In genomic region chr10:116741391-116742351, GRCh38 we compare ENCODE assay signal across 1 cellular context.
A peak's percentile ranks its signal among the peaks of the same experiment; 100 is the strongest.
TF ChIP-seq lines count a peak whose summit lies in the region.

No MANE protein-coding gene starts in this region.

TF ChIP-seq in HEK293, 187 proteins besides CTCF, POLR2A, EP300 and RAD21 (continued from another document and continues in another):
- TF ChIP-seq PRDM4 (tag by site-specific recombination; IDR thresholded peaks at IDR 0.05), result no peak
- TF ChIP-seq ZNF830 (tag by site-specific recombination; IDR thresholded peaks at IDR 0.05; ENCODE audit: low read depth), result no peak
- no peak for TF ChIP-seq ZNF488 (tag by site-specific recombination; IDR thresholded peaks at IDR 0.05)
- TF ChIP-seq INSM2 (tag by site-specific recombination; IDR thresholded peaks at IDR 0.05), result no peak
- no peak for TF ChIP-seq ZNF280D (tag by site-specific recombination; IDR thresholded peaks at IDR 0.05)
- no peak for TF ChIP-seq ZNF623 (tag by site-specific recombination; IDR thresholded peaks at IDR 0.05)
- TF ChIP-seq ZNF473 (tag by site-specific recombination; IDR thresholded peaks at IDR 0.05), result no peak
- no peak for TF ChIP-seq ZNF600 (tag by site-specific recombination; IDR thresholded peaks at IDR 0.05)
- no peak for TF ChIP-seq SALL2 (tag by site-specific recombination; IDR thresholded peaks at IDR 0.05; ENCODE audit: borderline replicate concordance)
- TF ChIP-seq ZNF596 (tag by site-specific recombination; IDR thresholded peaks at IDR 0.05), result no peak
- no peak for TF ChIP-seq ZNF624 (tag by site-specific recombination; IDR thresholded peaks at IDR 0.05)
- no peak for TF ChIP-seq ZBTB11 (tag by site-specific recombination; conservative IDR thresholded peaks at IDR 0.05; ENCODE audit: low read depth)
- no peak for TF ChIP-seq ZNF629 (tag by site-specific recombination; IDR thresholded peaks at IDR 0.05)
- no peak for TF ChIP-seq ZNF560 (tag by site-specific recombination; IDR thresholded peaks at IDR 0.05; ENCODE audit: borderline replicate concordance)
- no peak for TF ChIP-seq ZBTB10 (tag by site-specific recombination; IDR thresholded peaks at IDR 0.05)
- no peak for TF ChIP-seq ZNF157 (tag by site-specific recombination; IDR thresholded peaks at IDR 0.05)
- no peak for TF ChIP-seq REPIN1 (tag by site-specific recombination; IDR thresholded peaks at IDR 0.05; ENCODE audit: low read depth)
- no peak for TF ChIP-seq ZNF37A (tag by site-specific recombination; IDR thresholded peaks at IDR 0.05)
- TF ChIP-seq ZNF132 (tag by site-specific recombination; IDR thresholded peaks at IDR 0.05; ENCODE audit: borderline replicate concordance), result no peak
- peak; percentile 43; the same call in 1 of the 2 replicates for TF ChIP-seq GLIS2 (tag by site-specific recombination; IDR thresholded peaks at IDR 0.05)
- TF ChIP-seq ZNF677 (tag by site-specific recombination; IDR thresholded peaks at IDR 0.05), result no peak
- no peak for TF ChIP-seq ZNF747 (tag by site-specific recombination; IDR thresholded peaks at IDR 0.05)
- no peak for TF ChIP-seq ZNF146 (tag by site-specific recombination; IDR thresholded peaks at IDR 0.05)
- no peak for TF ChIP-seq REST (tag by site-specific recombination; IDR thresholded peaks at IDR 0.05)
- TF ChIP-seq ZBTB6 (tag by site-specific recombination; IDR thresholded peaks at IDR 0.05), result no peak
- TF ChIP-seq ZNF561 (tag by site-specific recombination; IDR thresholded peaks at IDR 0.05; ENCODE audit: borderline replicate concordance), result no peak
- TF ChIP-seq PATZ1 (tag by site-specific recombination; IDR thresholded peaks at IDR 0.05), result peak; percentile 64; the same call in 1 of the 2 replicates
- TF ChIP-seq ZFP3 (tag by site-specific recombination; IDR thresholded peaks at IDR 0.05; ENCODE audit: low read depth), result no peak
- TF ChIP-seq TCF7L2 (IDR thresholded peaks at IDR 0.05; ENCODE audit: borderline replicate concordance, low read depth, low read length), result no peak
- no peak for TF ChIP-seq ATF2 (tag by site-specific recombination; IDR thresholded peaks at IDR 0.05; ENCODE audit: low read depth)
- no peak for TF ChIP-seq ZSCAN16 (tag by site-specific recombination; IDR thresholded peaks at IDR 0.05)
